ENCODE assay signal across 1 cellular context in the genomic region with DNA sequence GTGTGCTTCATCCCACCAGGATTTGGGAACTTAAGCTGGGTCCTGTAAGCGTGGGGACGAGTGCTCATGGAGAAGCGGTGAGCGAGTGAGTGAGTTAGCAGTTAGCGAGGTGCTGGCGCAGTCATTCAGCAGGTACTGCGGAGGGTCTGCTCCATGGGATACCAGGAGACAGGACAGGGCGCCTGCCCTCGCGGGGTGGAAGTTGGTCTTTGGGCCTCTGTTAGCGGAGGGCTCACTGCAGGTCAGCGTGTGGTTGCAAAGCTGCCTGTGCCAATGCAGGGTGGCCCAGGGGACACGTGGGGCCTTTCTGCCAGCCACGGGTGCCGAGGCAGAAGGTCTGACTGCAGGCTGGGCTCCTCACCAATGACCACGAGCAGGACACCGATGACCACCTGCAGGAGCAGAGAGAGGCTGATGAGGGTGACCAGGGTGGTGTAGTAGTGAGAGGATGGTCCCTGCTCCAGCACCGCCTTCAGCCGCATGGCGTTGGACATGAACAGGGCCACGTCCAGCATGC.
TF ChIP-seq lines count a peak whose summit lies in the region.

No MANE protein-coding gene starts in this region.

TF ChIP-seq in GM12878, 131 proteins besides CTCF, POLR2A, EP300 and RAD21:
- TF ChIP-seq, protein P1, sequence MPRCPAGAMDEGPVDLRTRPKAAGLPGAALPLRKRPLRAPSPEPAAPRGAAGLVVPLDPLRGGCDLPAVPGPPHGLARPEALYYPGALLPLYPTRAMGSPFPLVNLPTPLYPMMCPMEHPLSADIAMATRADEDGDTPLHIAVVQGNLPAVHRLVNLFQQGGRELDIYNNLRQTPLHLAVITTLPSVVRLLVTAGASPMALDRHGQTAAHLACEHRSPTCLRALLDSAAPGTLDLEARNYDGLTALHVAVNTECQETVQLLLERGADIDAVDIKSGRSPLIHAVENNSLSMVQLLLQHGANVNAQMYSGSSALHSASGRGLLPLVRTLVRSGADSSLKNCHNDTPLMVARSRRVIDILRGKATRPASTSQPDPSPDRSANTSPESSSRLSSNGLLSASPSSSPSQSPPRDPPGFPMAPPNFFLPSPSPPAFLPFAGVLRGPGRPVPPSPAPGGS (IDR thresholded peaks at IDR 0.05; ENCODE audit: borderline replicate concordance, insufficient read depth, low read depth, low read length, poor library complexity, severe bottlenecking): peak; percentile 32
- TF ChIP-seq, protein P2, sequence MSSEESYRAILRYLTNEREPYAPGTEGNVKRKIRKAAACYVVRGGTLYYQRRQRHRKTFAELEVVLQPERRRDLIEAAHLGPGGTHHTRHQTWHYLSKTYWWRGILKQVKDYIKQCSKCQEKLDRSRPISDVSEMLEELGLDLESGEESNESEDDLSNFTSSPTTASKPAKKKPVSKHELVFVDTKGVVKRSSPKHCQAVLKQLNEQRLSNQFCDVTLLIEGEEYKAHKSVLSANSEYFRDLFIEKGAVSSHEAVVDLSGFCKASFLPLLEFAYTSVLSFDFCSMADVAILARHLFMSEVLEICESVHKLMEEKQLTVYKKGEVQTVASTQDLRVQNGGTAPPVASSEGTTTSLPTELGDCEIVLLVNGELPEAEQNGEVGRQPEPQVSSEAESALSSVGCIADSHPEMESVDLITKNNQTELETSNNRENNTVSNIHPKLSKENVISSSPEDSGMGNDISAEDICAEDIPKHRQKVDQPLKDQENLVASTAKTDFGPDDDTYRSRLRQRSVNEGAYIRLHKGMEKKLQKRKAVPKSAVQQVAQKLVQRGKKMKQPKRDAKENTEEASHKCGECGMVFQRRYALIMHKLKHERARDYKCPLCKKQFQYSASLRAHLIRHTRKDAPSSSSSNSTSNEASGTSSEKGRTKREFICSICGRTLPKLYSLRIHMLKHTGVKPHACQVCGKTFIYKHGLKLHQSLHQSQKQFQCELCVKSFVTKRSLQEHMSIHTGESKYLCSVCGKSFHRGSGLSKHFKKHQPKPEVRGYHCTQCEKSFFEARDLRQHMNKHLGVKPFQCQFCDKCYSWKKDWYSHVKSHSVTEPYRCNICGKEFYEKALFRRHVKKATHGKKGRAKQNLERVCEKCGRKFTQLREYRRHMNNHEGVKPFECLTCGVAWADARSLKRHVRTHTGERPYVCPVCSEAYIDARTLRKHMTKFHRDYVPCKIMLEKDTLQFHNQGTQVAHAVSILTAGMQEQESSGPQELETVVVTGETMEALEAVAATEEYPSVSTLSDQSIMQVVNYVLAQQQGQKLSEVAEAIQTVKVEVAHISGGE (CRISPR knock-in tag; IDR thresholded peaks at IDR 0.05): no peak
- TF ChIP-seq, protein P3, sequence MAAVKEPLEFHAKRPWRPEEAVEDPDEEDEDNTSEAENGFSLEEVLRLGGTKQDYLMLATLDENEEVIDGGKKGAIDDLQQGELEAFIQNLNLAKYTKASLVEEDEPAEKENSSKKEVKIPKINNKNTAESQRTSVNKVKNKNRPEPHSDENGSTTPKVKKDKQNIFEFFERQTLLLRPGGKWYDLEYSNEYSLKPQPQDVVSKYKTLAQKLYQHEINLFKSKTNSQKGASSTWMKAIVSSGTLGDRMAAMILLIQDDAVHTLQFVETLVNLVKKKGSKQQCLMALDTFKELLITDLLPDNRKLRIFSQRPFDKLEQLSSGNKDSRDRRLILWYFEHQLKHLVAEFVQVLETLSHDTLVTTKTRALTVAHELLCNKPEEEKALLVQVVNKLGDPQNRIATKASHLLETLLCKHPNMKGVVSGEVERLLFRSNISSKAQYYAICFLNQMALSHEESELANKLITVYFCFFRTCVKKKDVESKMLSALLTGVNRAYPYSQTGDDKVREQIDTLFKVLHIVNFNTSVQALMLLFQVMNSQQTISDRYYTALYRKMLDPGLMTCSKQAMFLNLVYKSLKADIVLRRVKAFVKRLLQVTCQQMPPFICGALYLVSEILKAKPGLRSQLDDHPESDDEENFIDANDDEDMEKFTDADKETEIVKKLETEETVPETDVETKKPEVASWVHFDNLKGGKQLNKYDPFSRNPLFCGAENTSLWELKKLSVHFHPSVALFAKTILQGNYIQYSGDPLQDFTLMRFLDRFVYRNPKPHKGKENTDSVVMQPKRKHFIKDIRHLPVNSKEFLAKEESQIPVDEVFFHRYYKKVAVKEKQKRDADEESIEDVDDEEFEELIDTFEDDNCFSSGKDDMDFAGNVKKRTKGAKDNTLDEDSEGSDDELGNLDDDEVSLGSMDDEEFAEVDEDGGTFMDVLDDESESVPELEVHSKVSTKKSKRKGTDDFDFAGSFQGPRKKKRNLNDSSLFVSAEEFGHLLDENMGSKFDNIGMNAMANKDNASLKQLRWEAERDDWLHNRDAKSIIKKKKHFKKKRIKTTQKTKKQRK (IDR thresholded peaks at IDR 0.05; ENCODE audit: low read depth, low read length): no peak
- TF ChIP-seq STAT1 (conservative IDR thresholded peaks at IDR 0.05) (no peak), ZNF24 (IDR thresholded peaks at IDR 0.05) (no peak), HDGF (IDR thresholded peaks at IDR 0.05) (no peak)
